In the genomic region with DNA sequence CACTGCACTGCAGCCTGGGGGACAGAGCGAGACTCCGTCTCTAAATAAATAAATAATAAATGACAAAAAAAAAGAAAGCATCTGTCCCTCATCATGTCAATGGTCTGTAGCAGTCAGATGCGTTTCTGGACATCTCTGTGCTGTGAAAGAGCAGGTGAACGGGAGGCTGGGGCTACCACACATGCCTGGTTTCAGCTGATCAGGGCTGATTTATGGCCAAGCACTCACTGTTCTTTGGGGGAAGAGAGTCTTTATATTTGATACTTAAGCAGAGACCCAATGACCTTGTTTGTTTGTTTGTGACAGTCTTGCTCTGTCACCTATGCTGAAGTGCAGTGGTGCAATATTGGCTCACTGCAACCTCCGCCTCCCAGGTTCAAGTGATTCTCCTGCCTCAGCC, we compare ENCODE assay signal across 34 cellular contexts.
"Had no signal": no experiment of that assay in that cellular context is flagged by ENCODE, and none has a peak within 500 bp of the region (broad histone marks: within the 10 kb centered on the region; RNA-seq: fewer than 3 reads in every experiment).

No MANE protein-coding gene starts in this region.

- H3K4me3 ChIP-seq: MG63 had no signal

- H3K9me3 ChIP-seq: MG63 had no signal

- DNase-seq: Karpas-422, Kasumi-1, MG63, MM.1S, MV-4-11, NCI-H1048, NCI-H1092, NCI-H1092 treated with DMSO at 0.1 percent for 48 hours, NCI-H1105, NCI-H1105 treated with DMSO at 0.1 percent for 48 hours, NCI-H1417, NCI-H1417 treated with DMSO at 0.1 percent for 48 hours, NCI-H1436, NCI-H1436 treated with DMSO at 0.1 percent for 48 hours, NCI-H146, NCI-H1694, NCI-H1694 treated with DMSO at 0.1 percent for 48 hours, NCI-H187, NCI-H187 treated with DMSO at 0.1 percent for 48 hours, NCI-H1930, NCI-H2029, NCI-H2029 treated with DMSO at 0.1 percent for 48 hours, NCI-H2081, NCI-H2081 treated with DMSO at 0.1 percent for 48 hours, NCI-H2107, NCI-H2171, NCI-H2171 treated with DMSO at 0.1 percent for 48 hours, NCI-H2227 treated with DMSO at 0.1 percent for 48 hours, NCI-H226, NCI-H345, NCI-H446, NCI-H446 treated with DMSO at 0.1 percent for 48 hours, NCI-H510A, NCI-H510A treated with DMSO at 0.1 percent for 48 hours had no signal

- H3K36me3 ChIP-seq: MG63 had no signal

- H3K27me3 ChIP-seq: MG63 had no signal
